ENCODE assay signal across 2 cellular contexts in the genomic region with DNA sequence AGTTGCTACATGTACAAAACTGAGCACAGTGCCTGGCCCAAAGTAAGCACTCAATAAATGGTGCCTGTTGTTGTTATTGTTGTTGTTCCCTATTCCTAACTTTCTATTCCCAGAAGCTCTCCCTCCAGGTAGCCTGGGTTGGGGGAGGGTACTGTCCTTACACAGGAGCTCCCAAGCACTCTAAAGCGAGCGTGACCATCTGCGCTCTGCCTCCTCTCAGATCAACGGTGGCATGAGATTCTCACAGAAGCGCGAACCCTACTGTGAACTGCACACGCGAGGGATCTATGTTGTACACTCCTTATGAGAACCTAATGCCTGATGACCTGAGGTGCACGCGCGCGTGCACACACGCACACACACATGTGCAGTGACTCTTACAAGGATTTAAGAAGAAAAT.
TF ChIP-seq lines count a peak whose summit lies in the region.

No MANE protein-coding gene starts in this region.

TF ChIP-seq in K562, 482 proteins besides CTCF, POLR2A, EP300 and RAD21:
- TF ChIP-seq RUNX1 (IDR thresholded peaks at IDR 0.05; ENCODE audit: low read depth) = no peak
- TF ChIP-seq NFXL1 (CRISPR knock-in tag; IDR thresholded peaks at IDR 0.05) = no peak

TF ChIP-seq in WTC11, 78 proteins besides CTCF, POLR2A, EP300 and RAD21:
- TF ChIP-seq ZNF281 (CRISPR knock-in tag; IDR thresholded peaks at IDR 0.05) = no peak
- no peak for TF ChIP-seq NR3C1 (CRISPR knock-in tag; conservative IDR thresholded peaks at IDR 0.05; ENCODE audit: low read depth)
- TF ChIP-seq SP1 (CRISPR knock-in tag; conservative IDR thresholded peaks at IDR 0.05) = no peak
- TF ChIP-seq ZNF317 (CRISPR knock-in tag; IDR thresholded peaks at IDR 0.05; ENCODE audit: borderline replicate concordance, low read depth) = no peak
- TF ChIP-seq IRF1 (CRISPR knock-in tag; IDR thresholded peaks at IDR 0.05) = no peak
- no peak for TF ChIP-seq GTF2I (CRISPR knock-in tag; conservative IDR thresholded peaks at IDR 0.05)
- no peak for TF ChIP-seq RORB (CRISPR knock-in tag; IDR thresholded peaks at IDR 0.05)
